Comparison of ENCODE assay signal across 8 cellular contexts in the genomic region with DNA sequence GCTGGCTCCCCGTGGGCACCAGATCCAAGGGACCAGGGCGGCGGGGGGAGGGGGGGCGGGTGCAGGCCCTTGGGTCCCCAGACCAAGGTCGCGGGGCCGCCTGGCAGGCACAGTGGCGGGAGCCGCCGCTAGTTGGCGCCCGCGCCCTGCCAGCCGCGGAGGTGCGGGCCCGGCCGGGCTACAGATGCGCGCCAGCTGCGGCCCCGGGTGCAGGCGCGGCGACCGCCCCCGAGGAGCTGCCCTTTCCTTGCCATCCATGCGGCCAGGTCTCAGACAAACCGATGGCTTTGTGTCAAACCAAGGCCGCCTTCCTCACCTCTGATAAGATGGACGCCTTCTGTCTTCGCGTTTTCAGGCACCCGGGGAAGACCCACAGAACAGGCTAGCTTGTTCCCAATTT. TPM values are rescaled to one million over a fixed set of nuclear protein-coding genes. Genes with fewer than 3 reads are reported as not detected.
DNase-seq lines count a peak whose midpoint lies in the region; ATAC-seq and TF ChIP-seq lines count a peak whose summit lies in the region.

No MANE protein-coding gene starts in this region.

- TF ChIP-seq POLR2A in prostate gland (IDR thresholded peaks at IDR 0.05): no peak

- H3K27ac ChIP-seq in foreskin keratinocyte (no peak overlapping the region), prostate gland (no peak overlapping the region), SJCRH30 (no peak overlapping the region)

- H3K4me1 ChIP-seq in foreskin keratinocyte (peaks cover 3% of the 10 kb centered on the region), prostate gland (replicated peaks) (no peaks in the 10 kb centered on the region), SJCRH30 (no peaks in the 10 kb centered on the region)

- TF ChIP-seq CTCF in GM12874 (IDR thresholded peaks at IDR 0.05; ENCODE audit: insufficient read depth, low read depth, low read length) (peak; percentile 86), foreskin keratinocyte (conservative IDR thresholded peaks at IDR 0.05) (peak; percentile 76), prostate gland (IDR thresholded peaks at IDR 0.05) (peak; percentile 51 to 68 (median 61))

- ATAC-seq in foreskin keratinocyte: peak; percentile 42
- ATAC-seq in GM21367 (IDR thresholded peaks at IDR 0.05; ENCODE audit: unreplicated experiment): no peak

- peak; percentile 16 for DNase-seq in NCI-H345 (lab: John Stamatoyannopoulos, UW)
- peak; percentile 79 for DNase-seq in activated T-cell treated with anti-CD3 and anti-CD28 coated beads for 48 hours (ENCODE audit: low read depth)
- DNase-seq in foreskin keratinocyte: no peak
- no peak for DNase-seq in prostate gland (ENCODE audit: low spot score)
- no peak for DNase-seq in SJCRH30
- DNase-seq in H4 (ENCODE audit: low spot score): no peak

- H3K9me3 ChIP-seq in prostate gland: no peaks in the 10 kb centered on the region
- H3K9me3 ChIP-seq in SJCRH30 (replicated peaks): no peaks in the 10 kb centered on the region

- no peaks in the 10 kb centered on the region for H3K36me3 ChIP-seq in prostate gland
- H3K36me3 ChIP-seq in SJCRH30: no peaks in the 10 kb centered on the region

- no peak overlapping the region for H3K4me3 ChIP-seq in prostate gland
- H3K4me3 ChIP-seq in SJCRH30: no peak overlapping the region

- peaks cover 90% of the 10 kb centered on the region for H3K27me3 ChIP-seq in foreskin keratinocyte
- peaks cover 37% of the 10 kb centered on the region for H3K27me3 ChIP-seq in prostate gland (replicated peaks; ENCODE audit: insufficient read depth)
- H3K27me3 ChIP-seq in SJCRH30: peaks cover 25% of the 10 kb centered on the region

- WGBS in prostate gland: 11% methylated on average over 29 of the region's 34 CpGs

- intact Hi-C loops in prostate gland (cut with DNase I): no loop called here

RNA-seq across cellular contexts. Expression of gene RUNX3, which starts 2.2 kb away (rescaled TPM):
- total RNA-seq in foreskin keratinocyte (0.10 TPM in 1 of 2 replicates, not detected in the other), prostate gland (1 to 10 TPM; 2.5 to 3.4 TPM)
- 0.11 TPM in 1 of 2 replicates, not detected in the other for polyA plus RNA-seq in foreskin keratinocyte
- total RNA-seq in SJCRH30 (2014; rRNA removed; shearing (Covaris generic)): 0.02 TPM in 1 of 2 replicates, not detected in the other
- total RNA-seq in H4 (2014; rRNA removed; shearing (Covaris generic)): 2.9 and 4.7 TPM in 2 replicates

Comparison
In these comparisons a context has a peak if more than half of its experiments do, and no peak if none do; other contexts are left out.
1. DNase-seq: peak in NCI-H345 (single experiment) and activated T-cell treated with anti-CD3 and anti-CD28 coated beads for 48 hours (single experiment); none in foreskin keratinocyte (0 of 2), prostate gland (single experiment), SJCRH30 (0 of 2) and H4 (single experiment).
2. Peak in every context shown above with its lines, with median percentiles within 50 percentile points of each other: CTCF ChIP-seq.